Comparison of ENCODE assay signal across 1 cellular context in genomic region chr11:72787262-72788104, GRCh38.
TF ChIP-seq lines count a peak whose summit lies in the region.

No MANE protein-coding gene starts in this region.

TF ChIP-seq in HepG2, 621 proteins besides CTCF, POLR2A, EP300 and RAD21 (continued from another document and continues in another):
- TF ChIP-seq KIAA2018 (CRISPR knock-in tag; IDR thresholded peaks at IDR 0.05; ENCODE audit: borderline replicate concordance): no peak
- TF ChIP-seq KLF11 (CRISPR knock-in tag; IDR thresholded peaks at IDR 0.05): peak; percentile 79; the same call in 1 of the 2 replicates
- no peak for TF ChIP-seq ZNF672 (CRISPR knock-in tag; IDR thresholded peaks at IDR 0.05)
- TF ChIP-seq RBAK (CRISPR knock-in tag; IDR thresholded peaks at IDR 0.05): no peak
- no peak for TF ChIP-seq ZSCAN9 (CRISPR knock-in tag; IDR thresholded peaks at IDR 0.05; ENCODE audit: borderline replicate concordance)
- TF ChIP-seq ZBED4 (CRISPR knock-in tag; IDR thresholded peaks at IDR 0.05; ENCODE audit: borderline replicate concordance): peak; percentile 83; the same call in 1 of the 2 replicates
- no peak for TF ChIP-seq SETDB1 (CRISPR knock-in tag; IDR thresholded peaks at IDR 0.05; ENCODE audit: borderline replicate concordance)
- TF ChIP-seq ZNF20 (CRISPR knock-in tag; IDR thresholded peaks at IDR 0.05): no peak
- TF ChIP-seq FOXC1 (CRISPR knock-in tag; IDR thresholded peaks at IDR 0.05; ENCODE audit: borderline replicate concordance): peak; percentile 60; the same call in 1 of the 2 replicates
- TF ChIP-seq HMGXB4 (CRISPR knock-in tag; IDR thresholded peaks at IDR 0.05; ENCODE audit: borderline replicate concordance in 1 of 2, low read depth in 1 of 2): peak; percentile 31 to 80; a peak in 2 of 4 replicates
- no peak for TF ChIP-seq ZNF816 (CRISPR knock-in tag; IDR thresholded peaks at IDR 0.05; ENCODE audit: borderline replicate concordance)
- peak; percentile 18; the same call in 1 of the 2 replicates for TF ChIP-seq SNAI1 (CRISPR knock-in tag; IDR thresholded peaks at IDR 0.05; ENCODE audit: borderline replicate concordance)
- no peak for TF ChIP-seq HOXA5 (CRISPR knock-in tag; IDR thresholded peaks at IDR 0.05)
- no peak for TF ChIP-seq ZNF414 (CRISPR knock-in tag; IDR thresholded peaks at IDR 0.05)
- no peak for TF ChIP-seq DZIP1 (CRISPR knock-in tag; IDR thresholded peaks at IDR 0.05)
- no peak for TF ChIP-seq KDM5A (IDR thresholded peaks at IDR 0.05; ENCODE audit: borderline replicate concordance, low read length)
- no peak for TF ChIP-seq CC2D1A (CRISPR knock-in tag; IDR thresholded peaks at IDR 0.05)
- peak; percentile 70; the same call in 1 of the 2 replicates for TF ChIP-seq PCBP1 (IDR thresholded peaks at IDR 0.05; ENCODE audit: borderline replicate concordance, low read depth, low read length)
- no peak for TF ChIP-seq SAFB2 (CRISPR knock-in tag; IDR thresholded peaks at IDR 0.05; ENCODE audit: borderline replicate concordance, low read depth)
- no peak for TF ChIP-seq ATRX (CRISPR knock-in tag; IDR thresholded peaks at IDR 0.05; ENCODE audit: borderline replicate concordance)
- TF ChIP-seq REXO4 (CRISPR knock-in tag; IDR thresholded peaks at IDR 0.05; ENCODE audit: borderline replicate concordance): no peak
- no peak; the same call in 1 of the 2 replicates for TF ChIP-seq DMAP1 (CRISPR knock-in tag; IDR thresholded peaks at IDR 0.05)
- no peak for TF ChIP-seq ATM (IDR thresholded peaks at IDR 0.05; ENCODE audit: borderline replicate concordance)
- no peak for TF ChIP-seq BRF2 (CRISPR knock-in tag; IDR thresholded peaks at IDR 0.05)
- TF ChIP-seq ZNF34 (CRISPR knock-in tag; IDR thresholded peaks at IDR 0.05; ENCODE audit: borderline replicate concordance): 0 out of 2 replicates have a peak, but pooled peaks have one; percentile 30
- TF ChIP-seq HNF4G (IDR thresholded peaks at IDR 0.05; ENCODE audit: borderline replicate concordance, low read depth, low read length): peak; percentile 86
- no peak for TF ChIP-seq HNF4G (CRISPR knock-in tag; IDR thresholded peaks at IDR 0.05; ENCODE audit: borderline replicate concordance, low read depth)
- TF ChIP-seq ZNF772 (CRISPR knock-in tag; IDR thresholded peaks at IDR 0.05): no peak; the same call in 1 of the 2 replicates
- TF ChIP-seq ZBTB38 (CRISPR knock-in tag; IDR thresholded peaks at IDR 0.05): peak; percentile 52; the same call in 1 of the 2 replicates
- no peak for TF ChIP-seq SIN3B (IDR thresholded peaks at IDR 0.05; ENCODE audit: low read length)
- no peak for TF ChIP-seq YEATS4 (CRISPR knock-in tag; IDR thresholded peaks at IDR 0.05; ENCODE audit: borderline replicate concordance)
- TF ChIP-seq MED13 (CRISPR knock-in tag; IDR thresholded peaks at IDR 0.05): no peak
- peak; percentile 20; the same call in 1 of the 2 replicates for TF ChIP-seq MNT (IDR thresholded peaks at IDR 0.05)
- no peak for TF ChIP-seq TCF12 (IDR thresholded peaks at IDR 0.05)
- TF ChIP-seq TCF12 (CRISPR knock-in tag; IDR thresholded peaks at IDR 0.05): no peak
- no peak for TF ChIP-seq ZNF513 (CRISPR knock-in tag; conservative IDR thresholded peaks at IDR 0.05)
- TF ChIP-seq MED8 (CRISPR knock-in tag; IDR thresholded peaks at IDR 0.05; ENCODE audit: insufficient replicate concordance): no peak
- TF ChIP-seq ZKSCAN8 (CRISPR knock-in tag; IDR thresholded peaks at IDR 0.05; ENCODE audit: borderline replicate concordance): 0 out of 2 replicates have a peak, but pooled peaks have one; percentile 24
- TF ChIP-seq IKZF1 (IDR thresholded peaks at IDR 0.05): no peak
